In the genomic region with DNA sequence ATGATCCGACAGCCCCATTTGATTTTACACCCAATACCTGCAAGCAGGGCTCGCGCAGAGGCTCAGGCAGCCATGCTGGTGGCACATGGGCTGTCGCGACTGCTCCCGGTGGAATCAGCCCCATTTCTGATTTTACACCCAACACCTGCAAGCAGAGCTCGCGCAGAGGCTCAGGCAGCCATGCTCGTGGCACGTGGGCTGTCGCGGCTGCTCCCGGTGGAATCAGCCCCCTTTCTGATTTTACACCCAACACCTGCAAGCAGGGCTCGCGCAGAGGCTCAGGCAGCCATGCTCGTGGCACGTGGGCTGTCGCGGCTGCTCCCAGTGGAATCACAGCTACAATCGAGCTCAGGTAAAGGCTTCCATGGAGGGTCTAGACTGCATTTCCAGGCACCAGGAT, we compare ENCODE assay signal across 13 cellular contexts.
DNase-seq lines count a peak whose midpoint lies in the region; ATAC-seq, FAIRE-seq and TF ChIP-seq lines count a peak whose summit lies in the region.
"Had no signal": no experiment of that assay in that cellular context is flagged by ENCODE, and none has a peak within 500 bp of the region (broad histone marks: within the 10 kb centered on the region; RNA-seq: fewer than 3 reads in every experiment).

No MANE protein-coding gene starts in this region.

- no peak for ATAC-seq in left lobe of liver
- ATAC-seq: HCT116 had no signal

- H3K36me3 ChIP-seq in bronchial epithelial cell (ENCODE audit: control insufficient read depth, insufficient read depth, low read length) (no peaks in the 10 kb centered on the region), endodermal cell (ENCODE audit: control insufficient read depth, insufficient read depth, low read length) (no peaks in the 10 kb centered on the region), thyroid gland (no peaks in the 10 kb centered on the region)

- H3K27ac Mint-ChIP-seq in endodermal cell: no peak overlapping the region
- H3K27ac Mint-ChIP-seq: B cell; CD4-positive, alpha-beta T cell had no signal

- H3K27me3 Mint-ChIP-seq in endodermal cell (ENCODE audit: insufficient read depth): no peaks in the 10 kb centered on the region
- H3K27me3 Mint-ChIP-seq: B cell had no signal

- H3K4me1 Mint-ChIP-seq in endodermal cell: no peaks in the 10 kb centered on the region
- H3K4me1 Mint-ChIP-seq: B cell had no signal

- no peak overlapping the region for H3K9ac ChIP-seq in endodermal cell (ENCODE audit: extremely low read depth, low read length, poor library complexity, severe bottlenecking)

- peak; percentile 23 for FAIRE-seq in bronchial epithelial cell (lab: Jason Lieb, UNC)
- FAIRE-seq: A204.1 had no signal

- 90 to 91% methylated on average over 13 to 20 of the region's 20 CpGs for WGBS in endodermal cell (ENCODE audit: insufficient coverage in 1 of 2, insufficient read length in 1 of 2), 2 experiments
- WGBS in thyroid gland, 2 donors: 92 to 93% methylated on average over 18 to 20 of the region's 20 CpGs

- no peak overlapping the region for H3K4me3 Mint-ChIP-seq in endodermal cell
- H3K4me3 Mint-ChIP-seq: B cell; CD4-positive, alpha-beta T cell had no signal

- H3K4me3 ChIP-seq in bronchial epithelial cell (ENCODE audit: low read depth, low read length) (no peak overlapping the region), endodermal cell (ENCODE audit: low read length) (no peak overlapping the region), thyroid gland (replicated peaks in 1 of 3) (no peak overlapping the region)

- H3K4me1 ChIP-seq in endodermal cell (ENCODE audit: control insufficient read depth, insufficient read depth, low read length): no peaks in the 10 kb centered on the region
- no peaks in the 10 kb centered on the region for H3K4me1 ChIP-seq in thyroid gland

- no peaks in the 10 kb centered on the region for H3K27me3 ChIP-seq in bronchial epithelial cell (ENCODE audit: control insufficient read depth, insufficient read depth, low read length)
- H3K27me3 ChIP-seq in endodermal cell (ENCODE audit: control insufficient read depth, insufficient read depth, low read length, poor library complexity, severe bottlenecking): no peaks in the 10 kb centered on the region
- H3K27me3 ChIP-seq in thyroid gland: no peaks in the 10 kb centered on the region

- DNase-seq in bronchial epithelial cell (ENCODE audit: low read depth): no peak
- DNase-seq in endodermal cell: peak; percentile 21
- DNase-seq in left lobe of liver (ENCODE audit: low spot score): peak; percentile 41
- peak; percentile 0 for DNase-seq in retina
- no peak for DNase-seq in thyroid gland
- no peak for DNase-seq in SHP77 treated with DMSO at 0.1 percent for 48 hours (lab: John Stamatoyannopoulos, UW)
- DNase-seq in DMS53 treated with DMSO at 0.1 percent for 48 hours (lab: John Stamatoyannopoulos, UW; ENCODE audit: unreplicated experiment): no peak
- DNase-seq: Calu3; CD4-positive, alpha-beta T cell; DND-41 had no signal

- H3K36me3 Mint-ChIP-seq in endodermal cell (ENCODE audit: low read depth): peaks cover 6% of the 10 kb centered on the region

- intact Hi-C loops in thyroid gland (cut with DNase I): no loop called here

- no peak overlapping the region for H3K27ac ChIP-seq in endodermal cell (ENCODE audit: low read depth, low read length)
- no peak overlapping the region for H3K27ac ChIP-seq in thyroid gland

- TF ChIP-seq POLR2A in thyroid gland (IDR thresholded peaks at IDR 0.05): no peak

- H3K9me3 ChIP-seq in endodermal cell (ENCODE audit: control insufficient read depth, low read length) (peaks cover 76% of the 10 kb centered on the region), thyroid gland (no peaks in the 10 kb centered on the region)

- H3K9me3 Mint-ChIP-seq in endodermal cell: peaks cover 40% of the 10 kb centered on the region
- H3K9me3 Mint-ChIP-seq: CD4-positive, alpha-beta T cell had no signal

- TF ChIP-seq CTCF in bronchial epithelial cell (IDR thresholded peaks at IDR 0.05; ENCODE audit: insufficient read depth, low read length, severe bottlenecking) (no peak), endodermal cell (conservative IDR thresholded peaks at IDR 0.05) (no peak), thyroid gland (IDR thresholded peaks at IDR 0.05) (no peak)

Comparison
In these comparisons a context has a peak if more than half of its experiments do, and no peak if none do; other contexts are left out.
1. DNase-seq: peak in endodermal cell (single experiment), left lobe of liver (single experiment) and retina (single experiment); none in bronchial epithelial cell (single experiment), thyroid gland (0 of 2), SHP77 treated with DMSO at 0.1 percent for 48 hours (single experiment) and DMS53 treated with DMSO at 0.1 percent for 48 hours (single experiment).